ENCODE assay signal across 1 cellular context in the genomic region with DNA sequence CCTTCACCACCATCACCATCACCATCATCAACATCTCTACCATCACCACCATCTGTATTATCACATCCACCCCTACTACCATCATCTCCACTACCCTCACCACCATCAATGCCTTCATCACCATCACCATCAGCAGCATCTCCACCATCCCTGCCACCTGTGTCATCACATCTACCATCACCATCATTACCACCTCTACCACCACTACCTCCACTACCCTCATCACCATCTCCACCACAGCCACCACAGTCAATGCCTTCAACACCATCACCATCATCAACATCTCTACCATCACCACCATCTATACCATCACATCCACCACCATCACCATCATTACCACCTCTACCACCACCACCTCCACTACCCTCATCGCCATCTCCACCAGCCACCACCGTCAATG.
TF ChIP-seq lines count a peak whose summit lies in the region.

No MANE protein-coding gene starts in this region.

TF ChIP-seq in HEK293, 187 proteins besides CTCF, POLR2A, EP300 and RAD21 (continued from another document):
- TF ChIP-seq, protein P1, sequence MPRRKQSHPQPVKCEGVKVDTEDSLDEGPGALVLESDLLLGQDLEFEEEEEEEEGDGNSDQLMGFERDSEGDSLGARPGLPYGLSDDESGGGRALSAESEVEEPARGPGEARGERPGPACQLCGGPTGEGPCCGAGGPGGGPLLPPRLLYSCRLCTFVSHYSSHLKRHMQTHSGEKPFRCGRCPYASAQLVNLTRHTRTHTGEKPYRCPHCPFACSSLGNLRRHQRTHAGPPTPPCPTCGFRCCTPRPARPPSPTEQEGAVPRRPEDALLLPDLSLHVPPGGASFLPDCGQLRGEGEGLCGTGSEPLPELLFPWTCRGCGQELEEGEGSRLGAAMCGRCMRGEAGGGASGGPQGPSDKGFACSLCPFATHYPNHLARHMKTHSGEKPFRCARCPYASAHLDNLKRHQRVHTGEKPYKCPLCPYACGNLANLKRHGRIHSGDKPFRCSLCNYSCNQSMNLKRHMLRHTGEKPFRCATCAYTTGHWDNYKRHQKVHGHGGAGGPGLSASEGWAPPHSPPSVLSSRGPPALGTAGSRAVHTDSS (tag by site-specific recombination; IDR thresholded peaks at IDR 0.05): peak; percentile 31; the same call in 1 of the 2 replicates
- TF ChIP-seq GLI2 (tag by site-specific recombination; IDR thresholded peaks at IDR 0.05; ENCODE audit: borderline replicate concordance, low read depth) (no peak), ZNF544 (tag by site-specific recombination; IDR thresholded peaks at IDR 0.05) (peak; percentile 15; the same call in 1 of the 2 replicates)
- TF ChIP-seq, protein P2, sequence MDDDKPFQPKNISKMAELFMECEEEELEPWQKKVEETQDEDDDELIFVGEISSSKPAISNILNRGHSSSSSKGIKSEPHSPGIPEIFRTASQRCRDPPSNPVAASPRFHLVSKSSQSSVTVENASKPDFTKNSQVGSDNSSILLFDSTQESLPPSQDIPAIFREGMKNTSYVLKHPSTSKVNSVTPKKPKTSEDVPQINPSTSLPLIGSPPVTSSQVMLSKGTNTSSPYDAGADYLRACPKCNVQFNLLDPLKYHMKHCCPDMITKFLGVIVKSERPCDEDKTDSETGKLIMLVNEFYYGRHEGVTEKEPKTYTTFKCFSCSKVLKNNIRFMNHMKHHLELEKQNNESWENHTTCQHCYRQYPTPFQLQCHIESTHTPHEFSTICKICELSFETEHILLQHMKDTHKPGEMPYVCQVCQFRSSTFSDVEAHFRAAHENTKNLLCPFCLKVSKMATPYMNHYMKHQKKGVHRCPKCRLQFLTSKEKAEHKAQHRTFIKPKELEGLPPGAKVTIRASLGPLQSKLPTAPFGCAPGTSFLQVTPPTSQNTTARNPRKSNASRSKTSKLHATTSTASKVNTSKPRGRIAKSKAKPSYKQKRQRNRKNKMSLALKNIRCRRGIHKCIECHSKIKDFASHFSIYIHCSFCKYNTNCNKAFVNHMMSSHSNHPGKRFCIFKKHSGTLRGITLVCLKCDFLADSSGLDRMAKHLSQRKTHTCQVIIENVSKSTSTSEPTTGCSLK (tag by site-specific recombination; IDR thresholded peaks at IDR 0.05): 0 out of 2 replicates have a peak, but pooled peaks have one; percentile 60
TF ChIP-seq in HEK293: peak in this region for 4.
